Comparison of ENCODE assay signal across 8 cellular contexts in genomic region chr1:32180186-32181060, GRCh38. TPM values are rescaled to one million over a fixed set of nuclear protein-coding genes. Genes with fewer than 3 reads are reported as not detected.
DNase-seq lines count a peak whose midpoint lies in the region; ATAC-seq lines count a peak whose summit lies in the region.

No MANE protein-coding gene starts in this region.

- peaks cover 40% of the 10 kb centered on the region for H3K36me3 ChIP-seq in HUES6 (ENCODE audit: control insufficient read depth, insufficient read depth, low read length)

- peak; percentile 16 for ATAC-seq in effector memory CD8-positive, alpha-beta T cell (replicated peaks)

- H3K27ac Mint-ChIP-seq in effector memory CD8-positive, alpha-beta T cell = peak overlapping the region; percentile 94 to 96

- no peaks in the 10 kb centered on the region for H3K27me3 ChIP-seq in HUES6 (ENCODE audit: control insufficient read depth, insufficient read depth, low read length)

- H3K4me1 Mint-ChIP-seq in effector memory CD8-positive, alpha-beta T cell (ENCODE audit: low read depth in 2 of 2) = peaks cover 33 to 34% of the 10 kb centered on the region in 2 donors

- DNase-seq in activated CD4-positive, CD25-positive, alpha-beta regulatory T cell treated with anti-CD3 and anti-CD28 coated beads, Interleukin-2, amount 50 U/mL, for 72 hours = peak; percentile 48
- DNase-seq in effector memory CD8-positive, alpha-beta T cell = peak in 1 of 3 experiments; percentile 15
- peak; percentile 39 to 53 for DNase-seq in lung microvascular endothelial cell (ENCODE audit: low read depth in 2 of 2)
- DNase-seq in stromal cell of bone marrow (ENCODE audit: low read depth) = peak; percentile 19
- DNase-seq in HuH-7 (ENCODE audit: low spot score) = no peak
- DNase-seq in NCI-H1436 treated with DMSO at 0.1 percent for 48 hours (lab: John Stamatoyannopoulos, UW) = no peak

- peak overlapping the region; percentile 95 for H3K4me3 ChIP-seq in GM08714 (ENCODE audit: low read length)
- peak overlapping the region; percentile 78 for H3K4me3 ChIP-seq in HUES6 (ENCODE audit: low read depth, low read length)

- H3K9me3 Mint-ChIP-seq in effector memory CD8-positive, alpha-beta T cell = no peaks in the 10 kb centered on the region

- peak overlapping the region; percentile 93 for H3K9ac ChIP-seq in HUES6 (ENCODE audit: low read length)

- H3K4me3 Mint-ChIP-seq in effector memory CD8-positive, alpha-beta T cell = peak overlapping the region; percentile 94 to 96

- peak overlapping the region; percentile 94; the same call in 1 of the 2 replicates for H3K27ac ChIP-seq in HUES6 (ENCODE audit: low read depth, low read length)

- peaks cover 58% of the 10 kb centered on the region for H3K36me3 Mint-ChIP-seq in effector memory CD8-positive, alpha-beta T cell (ENCODE audit: insufficient read depth)

- H3K27me3 Mint-ChIP-seq in effector memory CD8-positive, alpha-beta T cell = no peaks in the 10 kb centered on the region

- peaks cover 27% of the 10 kb centered on the region for H3K4me1 ChIP-seq in HUES6 (ENCODE audit: control insufficient read depth, insufficient read depth, low read length)

- no peaks in the 10 kb centered on the region for H3K9me3 ChIP-seq in HUES6 (ENCODE audit: control insufficient read depth, insufficient read depth, low read depth, low read length)

RNA-seq across cellular contexts. Expression of gene TXLNA, which starts 0.9 kb away (rescaled TPM):
- total RNA-seq in lung microvascular endothelial cell = 46.6 and 64.9 TPM in 2 replicates

RNA-seq across cellular contexts. Expression of gene CCDC28B, which starts 20.0 kb away (rescaled TPM):
- total RNA-seq in lung microvascular endothelial cell = 12.3 and 15.5 TPM in 2 replicates

RNA-seq across cellular contexts. Expression of gene IQCC, which starts 25.0 kb away (rescaled TPM):
- total RNA-seq in lung microvascular endothelial cell = 0.65 and 0.79 TPM in 2 replicates

RNA-seq across cellular contexts. Expression of gene DCDC2B, which starts 28.5 kb away (rescaled TPM):
- total RNA-seq in lung microvascular endothelial cell = not detected in 2 replicates

RNA-seq across cellular contexts. Expression of gene TMEM234, which starts 41.7 kb away (rescaled TPM):
- total RNA-seq in lung microvascular endothelial cell = 8.7 and 11.1 TPM in 2 replicates

Comparison
In these comparisons a context has a peak if more than half of its experiments do, and no peak if none do; other contexts are left out.
1. DNase-seq: peak in activated CD4-positive, CD25-positive, alpha-beta regulatory T cell treated with anti-CD3 and anti-CD28 coated beads, Interleukin-2, amount 50 U/mL, for 72 hours (single experiment), lung microvascular endothelial cell (2 of 2) and stromal cell of bone marrow (single experiment); none in HuH-7 (single experiment) and NCI-H1436 treated with DMSO at 0.1 percent for 48 hours (single experiment).